In genomic region chr7:21912305-21912704, GRCh38 we compare ENCODE assay signal across 15 cellular contexts. TPM values are rescaled to one million over a fixed set of nuclear protein-coding genes. Genes with fewer than 3 reads are reported as not detected.
DNase-seq lines count a peak whose midpoint lies in the region; ATAC-seq and TF ChIP-seq lines count a peak whose summit lies in the region.
"Had no signal": no experiment of that assay in that cellular context is flagged by ENCODE, and none has a peak within 500 bp of the region (broad histone marks: within the 10 kb centered on the region; RNA-seq: fewer than 3 reads in every experiment).

No MANE protein-coding gene starts in this region.

- DNase-seq in NCI-H2227 (lab: John Stamatoyannopoulos, UW; ENCODE audit: unreplicated experiment) (peak; percentile 4), NCI-H2227 treated with DMSO at 0.1 percent for 48 hours (lab: John Stamatoyannopoulos, UW) (no peak), astrocyte of the hippocampus (ENCODE audit: low read depth, low spot score) (peak; percentile 74), left cardiac atrium (peak; percentile 69), midbrain (lab: John Stamatoyannopoulos, UW) (no peak), upper lobe of right lung (no peak)
- DNase-seq: activated CD8-positive, alpha-beta T cell treated with anti-CD3 and anti-CD28 coated beads, Interleukin-2, amount 10 ng/mL, durations not matched to agents 7 days and 5 days; effector CD8-positive, alpha-beta T cell; stimulated activated CD4-positive, alpha-beta T cell treated with anti-CD3 and anti-CD28 coated beads, Interleukin-4, amount 100 ng/mL, for 24 hours; upper lobe of left lung had no signal

- H3K4me3 Mint-ChIP-seq in stimulated activated memory B cell treated with anti-CD40 and anti-IgM and Interleukin-4, amounts not matched to agents 10 μg/mL and 1 μg/mL and 100 μg/mL, for 72 hours, result no peak overlapping the region
- H3K4me3 Mint-ChIP-seq: activated CD8-positive, alpha-beta T cell treated with anti-CD3 and anti-CD28 coated beads, Interleukin-2, amount 10 ng/mL, durations not matched to agents 7 days and 5 days; activated T-helper 17 cell treated with anti-CD3 and anti-CD28 coated beads, Interleukin-2, amount 50 U/mL, for 72 hours had no signal

- no peaks in the 10 kb centered on the region for H3K27me3 Mint-ChIP-seq in stimulated activated memory B cell treated with anti-CD40 and anti-IgM and Interleukin-4, amounts not matched to agents 10 μg/mL and 1 μg/mL and 100 μg/mL, for 72 hours
- H3K27me3 Mint-ChIP-seq: activated T-helper 17 cell treated with anti-CD3 and anti-CD28 coated beads, Interleukin-2, amount 50 U/mL, for 72 hours; brain had no signal

- H3K4me3 ChIP-seq in upper lobe of right lung, result no peak overlapping the region
- H3K4me3 ChIP-seq: upper lobe of left lung had no signal

- no peak overlapping the region for H3K27ac ChIP-seq in upper lobe of right lung
- H3K27ac ChIP-seq: 22Rv1, upper lobe of left lung had no signal

- H3K36me3 Mint-ChIP-seq in stimulated activated memory B cell treated with anti-CD40 and anti-IgM and Interleukin-4, amounts not matched to agents 10 μg/mL and 1 μg/mL and 100 μg/mL, for 72 hours, result peaks cover 73% of the 10 kb centered on the region

- H3K9me3 ChIP-seq in upper lobe of right lung, result no peaks in the 10 kb centered on the region
- H3K9me3 ChIP-seq: upper lobe of left lung had no signal

- peaks cover 29% of the 10 kb centered on the region for H3K4me1 Mint-ChIP-seq in stimulated activated memory B cell treated with anti-CD40 and anti-IgM and Interleukin-4, amounts not matched to agents 10 μg/mL and 1 μg/mL and 100 μg/mL, for 72 hours
- H3K4me1 Mint-ChIP-seq: activated T-helper 17 cell treated with anti-CD3 and anti-CD28 coated beads, Interleukin-2, amount 50 U/mL, for 72 hours had no signal

- H3K9me3 Mint-ChIP-seq in stimulated activated memory B cell treated with anti-CD40 and anti-IgM and Interleukin-4, amounts not matched to agents 10 μg/mL and 1 μg/mL and 100 μg/mL, for 72 hours, result no peaks in the 10 kb centered on the region

- H3K27me3 ChIP-seq in upper lobe of right lung, result no peaks in the 10 kb centered on the region
- H3K27me3 ChIP-seq: upper lobe of left lung had no signal

- no peaks in the 10 kb centered on the region for H3K4me1 ChIP-seq in upper lobe of right lung
- H3K4me1 ChIP-seq: upper lobe of left lung had no signal

- peak overlapping the region; percentile 7 for H3K27ac Mint-ChIP-seq in stimulated activated memory B cell treated with anti-CD40 and anti-IgM and Interleukin-4, amounts not matched to agents 10 μg/mL and 1 μg/mL and 100 μg/mL, for 72 hours
- H3K27ac Mint-ChIP-seq: activated CD8-positive, alpha-beta T cell treated with anti-CD3 and anti-CD28 coated beads, Interleukin-2, amount 10 ng/mL, durations not matched to agents 7 days and 5 days; activated T-helper 17 cell treated with anti-CD3 and anti-CD28 coated beads, Interleukin-2, amount 50 U/mL, for 72 hours had no signal

- peaks cover 16% of the 10 kb centered on the region for H3K36me3 ChIP-seq in upper lobe of right lung

- no peak for TF ChIP-seq CTCF in upper lobe of right lung (IDR thresholded peaks at IDR 0.05)

- intact Hi-C loops in left cardiac atrium (cut with DNase I), result no loop called here
- intact Hi-C loops in upper lobe of right lung (cut with DNase I), result no loop called here

- peak; percentile 73 to 78 for ATAC-seq in left cardiac atrium
- ATAC-seq in stimulated activated memory B cell treated with anti-CD40 and anti-IgM and Interleukin-4, amounts not matched to agents 10 μg/mL and 1 μg/mL and 100 μg/mL, for 72 hours, result no peak
- no peak for ATAC-seq in upper lobe of right lung
- ATAC-seq in HG03095 (IDR thresholded peaks at IDR 0.05; ENCODE audit: unreplicated experiment), result no peak
- ATAC-seq: activated CD8-positive, alpha-beta T cell treated with anti-CD3 and anti-CD28 coated beads, Interleukin-2, amount 10 ng/mL, durations not matched to agents 7 days and 5 days; activated T-helper 17 cell treated with anti-CD3 and anti-CD28 coated beads, Interleukin-2, amount 50 U/mL, for 72 hours had no signal

RNA-seq across cellular contexts. Expression of gene CDCA7L, which starts 33.4 kb away (rescaled TPM):
- total RNA-seq in left cardiac atrium, result 10 to 100 TPM; 23.9 to 55.7 TPM
- 41.2 TPM for total RNA-seq in upper lobe of right lung

Comparison
In these comparisons a context has a peak if more than half of its experiments do, and no peak if none do; other contexts are left out.
1. DNase-seq: peak in NCI-H2227 (single experiment), astrocyte of the hippocampus (single experiment) and left cardiac atrium (single experiment); none in NCI-H2227 treated with DMSO at 0.1 percent for 48 hours (single experiment), midbrain (single experiment) and upper lobe of right lung (single experiment).
2. ATAC-seq: peak in left cardiac atrium (2 of 2); none in stimulated activated memory B cell treated with anti-CD40 and anti-IgM and Interleukin-4, amounts not matched to agents 10 μg/mL and 1 μg/mL and 100 μg/mL, for 72 hours (single experiment), upper lobe of right lung (single experiment) and HG03095 (single experiment).